ENCODE assay signal across 16 cellular contexts in the genomic region with DNA sequence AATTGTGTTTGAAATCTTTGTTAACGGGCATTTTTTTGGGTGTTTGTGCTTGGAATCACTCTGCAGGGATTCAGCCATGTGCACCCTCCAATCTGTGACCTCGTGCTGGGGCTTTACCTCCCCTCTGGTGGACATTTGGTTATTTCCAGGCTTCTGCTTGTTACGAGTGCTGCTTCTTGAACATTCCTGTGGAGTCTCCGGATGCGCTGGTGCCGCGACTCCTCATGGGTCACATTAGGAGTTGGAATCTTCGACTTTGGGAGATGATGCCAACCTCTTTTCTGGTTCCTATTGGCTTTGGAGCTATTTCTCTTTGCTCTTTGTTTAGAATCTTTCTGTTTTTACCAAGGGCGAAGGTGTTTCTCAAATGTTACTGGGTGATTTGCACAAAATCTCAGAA. TPM values are rescaled to one million over a fixed set of nuclear protein-coding genes. Genes with fewer than 3 reads are reported as not detected.
DNase-seq lines count a peak whose midpoint lies in the region; ATAC-seq and TF ChIP-seq lines count a peak whose summit lies in the region.
"Had no signal": no experiment of that assay in that cellular context is flagged by ENCODE, and none has a peak within 500 bp of the region (broad histone marks: within the 10 kb centered on the region; RNA-seq: fewer than 3 reads in every experiment).

No MANE protein-coding gene starts in this region.

- H3K4me1 Mint-ChIP-seq in nephron progenitor cell: peaks cover 31% of the 10 kb centered on the region

- H3K27me3 ChIP-seq in PC-3 (ENCODE audit: low read length) (no peaks in the 10 kb centered on the region), dorsolateral prefrontal cortex (no peaks in the 10 kb centered on the region), spleen (replicated peaks in 1 of 7) (peaks cover 0 to 63% (median 20%) of the 10 kb centered on the region in 7 donors), SJCRH30 (no peaks in the 10 kb centered on the region)

- no peak overlapping the region for H3K9ac ChIP-seq in PC-3 (ENCODE audit: low read length)
- H3K9ac ChIP-seq: SK-N-SH had no signal

- H3K27ac Mint-ChIP-seq in nephron progenitor cell: no peak overlapping the region
- H3K27ac Mint-ChIP-seq: H9 had no signal

- no TSS peak for BruUV-seq in PC-3 (replicated peaks; lab: Mats Ljungman, UMichigan)

- H3K27ac ChIP-seq in PC-3 (ENCODE audit: low read length) (no peak overlapping the region), dorsolateral prefrontal cortex (peak overlapping the region; percentile 23 to 99 (median 94)), spleen (no peak overlapping the region), SJCRH30 (no peak overlapping the region)

- DNase-seq in PC-3: no peak
- no peak for DNase-seq in dorsolateral prefrontal cortex
- no peak for DNase-seq in nephron progenitor cell
- peak; percentile 18 for DNase-seq in spleen
- no peak for DNase-seq in NOMO-1 treated with dmso at 0.1 percent for 144 hours (lab: John Stamatoyannopoulos, UW; ENCODE audit: unreplicated experiment)
- no peak for DNase-seq in NCI-H2081 (lab: John Stamatoyannopoulos, UW)
- no peak for DNase-seq in SJCRH30
- DNase-seq: ACHN, DND-41, KBM-7, NCI-H1694, NCI-H510A treated with DMSO at 0.1 percent for 48 hours, OCI-M1 had no signal

- H2AFZ ChIP-seq in PC-3 (ENCODE audit: low read length): no peak overlapping the region

- no peaks in the 10 kb centered on the region for H3K36me3 ChIP-seq in PC-3 (ENCODE audit: low read depth, low read length)
- no peaks in the 10 kb centered on the region for H3K36me3 ChIP-seq in spleen
- no peaks in the 10 kb centered on the region for H3K36me3 ChIP-seq in SJCRH30

- POLR2A ChIA-PET in PC-3 (lab: Charles Lee; ENCODE audit: unreplicated experiment): no interaction called here

- peak overlapping the region; percentile 62 for H3K4me3 Mint-ChIP-seq in nephron progenitor cell

- H3K9me3 ChIP-seq in PC-3 (ENCODE audit: low read length) (no peaks in the 10 kb centered on the region), spleen (no peaks in the 10 kb centered on the region), SJCRH30 (replicated peaks) (no peaks in the 10 kb centered on the region)
- H3K9me3 ChIP-seq: SK-N-SH had no signal

- peaks cover 75% of the 10 kb centered on the region for H3K27me3 Mint-ChIP-seq in nephron progenitor cell (ENCODE audit: low read depth, poor library complexity)

- H4K20me1 ChIP-seq in PC-3 (ENCODE audit: low read length): no peaks in the 10 kb centered on the region

- no peaks in the 10 kb centered on the region for H3F3A ChIP-seq in PC-3 (ENCODE audit: low read length, unreplicated experiment)

- H3K4me3 ChIP-seq in PC-3 (ENCODE audit: low read length) (peak overlapping the region; percentile 21; the same call in 1 of the 2 replicates), dorsolateral prefrontal cortex (peak overlapping the region in 15 of 59 donors; percentile 0 to 47 (median 28)), spleen (no peak overlapping the region), SJCRH30 (no peak overlapping the region)

- CTCF ChIA-PET in PC-3 (lab: Charles Lee): no interaction called here

- peaks cover 18% of the 10 kb centered on the region for H3K9me3 Mint-ChIP-seq in nephron progenitor cell

- WGBS in spleen, 5 donors: 51 to 61% (median 57%) methylated on average over 9 of the region's 9 CpGs

- intact Hi-C loops in PC-3 (cut with micrococcal nuclease) (no loop called here), dorsolateral prefrontal cortex (cut with DNase I) (no loop called here), spleen (cut with DNase I; ENCODE audit: low total_unique reads) (no loop called here)

- TF ChIP-seq CTCF in PC-3 (conservative IDR thresholded peaks at IDR 0.05; ENCODE audit: low read depth, low read length) (no peak), dorsolateral prefrontal cortex (IDR thresholded peaks at IDR 0.05 in 54 of 56, conservative IDR thresholded peaks at IDR 0.05 in 2 of 56; ENCODE audit: low read depth in 1 of 56, partially characterized antibody in 56 of 56) (peak in 1 of 56 donors; percentile 2), nephron progenitor cell (IDR thresholded peaks at IDR 0.05) (no peak), spleen (IDR thresholded peaks at IDR 0.05 in 8 of 11, conservative IDR thresholded peaks at IDR 0.05 in 3 of 11) (no peak)

- H3K9me2 ChIP-seq in PC-3 (replicated peaks; ENCODE audit: low read length): no peaks in the 10 kb centered on the region
- H3K9me2 ChIP-seq: SK-N-SH had no signal

- peak overlapping the region; percentile 62 for H3K4me2 ChIP-seq in PC-3 (ENCODE audit: low read length)
- H3K4me2 ChIP-seq: SK-N-SH had no signal

- H3K36me3 Mint-ChIP-seq in nephron progenitor cell (ENCODE audit: low read depth): no peaks in the 10 kb centered on the region

- ATAC-seq in PC-3 (no peak), GM21447 (IDR thresholded peaks at IDR 0.05; ENCODE audit: unreplicated experiment) (no peak)

- no peak for TF ChIP-seq POLR2A in spleen (IDR thresholded peaks at IDR 0.05)

- H3K4me1 ChIP-seq in PC-3 (ENCODE audit: insufficient read depth, low read length) (peaks cover 21% of the 10 kb centered on the region), spleen (peaks cover 0 to 10% (median 0%) of the 10 kb centered on the region in 6 donors), SJCRH30 (no peaks in the 10 kb centered on the region)

- H3K79me2 ChIP-seq in PC-3 (ENCODE audit: low read length): no peaks in the 10 kb centered on the region

RNA-seq across cellular contexts. Expression of gene DPYSL4, which starts 10.1 kb away (rescaled TPM):
- 10.2 and 10.9 TPM in 2 replicates for total RNA-seq in PC-3 (2014; rRNA removed)
- total RNA-seq in dorsolateral prefrontal cortex: 10 to 100 TPM; 39.1 to 85.2 (median 53.3) TPM
- total RNA-seq in spleen: 1 to 10 TPM in 4 of 7 donors, under 1 TPM in 2, not detected in 1; 0.85 to 6.0 (median 1.6) TPM
- 1 to 10 TPM in 1 of 3 donors, under 1 TPM in 2; 0.55 to 1.0 (median 0.96) TPM for polyA plus RNA-seq in spleen
- total RNA-seq in SJCRH30 (2014; rRNA removed; shearing (Covaris generic)): not detected in 2 replicates

Comparison
In these comparisons a context has a peak if more than half of its experiments do, and no peak if none do; other contexts are left out.
1. H3K27ac ChIP-seq: peak in dorsolateral prefrontal cortex (59 of 59); none in PC-3 (single experiment), spleen (0 of 8) and SJCRH30 (single experiment).